Comparison of ENCODE assay signal across 1 cellular context in genomic region chr18:76604642-76605240, GRCh38.
TF ChIP-seq lines count a peak whose summit lies in the region.

No MANE protein-coding gene starts in this region.

TF ChIP-seq in H1, 55 proteins besides CTCF, POLR2A, EP300 and RAD21 (continued from another document):
- no peak for TF ChIP-seq SP1 (IDR thresholded peaks at IDR 0.05; ENCODE audit: low read depth, low read length)
- no peak for TF ChIP-seq TBP (IDR thresholded peaks at IDR 0.05; ENCODE audit: low read depth, low read length)
- no peak for TF ChIP-seq EGR1 (IDR thresholded peaks at IDR 0.05; ENCODE audit: borderline replicate concordance, low read depth, low read length)
- no peak for TF ChIP-seq SRF (IDR thresholded peaks at IDR 0.05; ENCODE audit: low read depth, low read length)
- no peak for TF ChIP-seq KDM5A (IDR thresholded peaks at IDR 0.05; ENCODE audit: low read length)
- TF ChIP-seq ASH2L (IDR thresholded peaks at IDR 0.05; ENCODE audit: low read length): no peak
- TF ChIP-seq JUND (IDR thresholded peaks at IDR 0.05; ENCODE audit: low read length): no peak
- no peak for TF ChIP-seq RXRA (IDR thresholded peaks at IDR 0.05; ENCODE audit: insufficient read depth, low read depth, low read length)
- no peak for TF ChIP-seq SIX5 (IDR thresholded peaks at IDR 0.05; ENCODE audit: low read depth, low read length)
- no peak for TF ChIP-seq JUN (IDR thresholded peaks at IDR 0.05; ENCODE audit: low read depth, low read length)
